ENCODE assay signal across 22 cellular contexts in genomic region chr12:21651821-21652220, GRCh38. TPM values are rescaled to one million over a fixed set of nuclear protein-coding genes. Genes with fewer than 3 reads are reported as not detected.
A peak's percentile ranks its signal among the peaks of the same experiment; 100 is the strongest.
DNase-seq lines count a peak whose midpoint lies in the region; ATAC-seq and TF ChIP-seq lines count a peak whose summit lies in the region.
"Had no signal": no experiment of that assay in that cellular context is flagged by ENCODE, and none has a peak within 500 bp of the region (broad histone marks: within the 10 kb centered on the region; RNA-seq: fewer than 3 reads in every experiment).

No MANE protein-coding gene starts in this region.

- no peak for TF ChIP-seq POLR2A in esophagus squamous epithelium (IDR thresholded peaks at IDR 0.05)

- peaks cover 90% of the 10 kb centered on the region for H3K4me1 Mint-ChIP-seq in activated naive CD4-positive, alpha-beta T cell treated with anti-CD3 and anti-CD28 coated beads, Interleukin-2, amount 50 U/mL, for 24 hours
- peaks cover 59 to 100% (median 81%) of the 10 kb centered on the region in 4 donors for H3K4me1 Mint-ChIP-seq in CD4-positive, alpha-beta memory T cell
- H3K4me1 Mint-ChIP-seq in T-cell: peaks cover 90 to 95% (median 93%) of the 10 kb centered on the region in 3 donors
- H3K4me1 Mint-ChIP-seq in naive thymus-derived CD8-positive, alpha-beta T cell: peaks cover 46 to 96% (median 87%) of the 10 kb centered on the region in 4 donors

- no peak for ATAC-seq in activated naive CD4-positive, alpha-beta T cell treated with anti-CD3 and anti-CD28 coated beads, Interleukin-2, amount 50 U/mL, for 72 hours
- ATAC-seq in T-cell (replicated peaks in 1 of 4): no peak
- no peak for ATAC-seq in naive thymus-derived CD8-positive, alpha-beta T cell

- POLR2A ChIA-PET in CD4-positive, alpha-beta memory T cell (lab: Charles Lee; ENCODE audit: partially characterized antibody): interaction anchor here (1.3 to 11.5 kb wide), 4 partner anchors 14 to 41 kb away, joined by 5 to 245 read pairs (median 104); no protein-coding TSS in a partner anchor
- POLR2A ChIA-PET in T-cell (lab: Charles Lee): interaction anchor here in 1 of 2 donors (0.6 to 0.8 kb wide), 2 partner anchors 13 to 395 kb away, joined by 3 to 4 read pairs; no protein-coding TSS in a partner anchor
- POLR2A ChIA-PET in naive thymus-derived CD8-positive, alpha-beta T cell (lab: Charles Lee): interaction anchor here (0.6 to 2.8 kb wide), 7 partner anchors 8 to 142 kb away, joined by 3 to 10 read pairs (median 6); no protein-coding TSS in a partner anchor

- WGBS in esophagus squamous epithelium, 2 donors: 92 to 100% methylated on average over 1 of the region's 1 CpG

- H3K4me3 ChIP-seq in CD4-positive, alpha-beta memory T cell (ENCODE audit: low read length in 2 of 2): no peak overlapping the region
- H3K4me3 ChIP-seq in esophagus squamous epithelium: no peak overlapping the region
- H3K4me3 ChIP-seq: HAP-1 had no signal

- intact Hi-C loops in CD4-positive, alpha-beta memory T cell (cut with micrococcal nuclease): no loop called here
- intact Hi-C loops in esophagus squamous epithelium (cut with DNase I): no loop called here

- CTCF ChIA-PET in CD4-positive, alpha-beta memory T cell (lab: Charles Lee; ENCODE audit: partially characterized antibody): interaction anchor here (0.5 to 7.7 kb wide), 5 partner anchors 9 to 760 kb away, joined by 3 to 79 read pairs (median 3); no protein-coding TSS in a partner anchor
- CTCF ChIA-PET in T-cell (lab: Charles Lee): interaction anchor here (0.8 to 1.4 kb wide), 3 partner anchors 28 to 41 kb away, joined by 3 to 6 read pairs (median 5); no protein-coding TSS in a partner anchor

- TF ChIP-seq CTCF in esophagus squamous epithelium (IDR thresholded peaks at IDR 0.05): no peak

- H3K9me3 Mint-ChIP-seq in activated naive CD4-positive, alpha-beta T cell treated with anti-CD3 and anti-CD28 coated beads, Interleukin-2, amount 50 U/mL, for 24 hours: no peaks in the 10 kb centered on the region
- H3K9me3 Mint-ChIP-seq in activated naive CD4-positive, alpha-beta T cell treated with anti-CD3 and anti-CD28 coated beads, Interleukin-2, amount 50 U/mL, for 72 hours: no peaks in the 10 kb centered on the region
- no peaks in the 10 kb centered on the region for H3K9me3 Mint-ChIP-seq in CD4-positive, alpha-beta memory T cell
- no peaks in the 10 kb centered on the region for H3K9me3 Mint-ChIP-seq in T-cell
- H3K9me3 Mint-ChIP-seq in naive thymus-derived CD8-positive, alpha-beta T cell: no peaks in the 10 kb centered on the region
- H3K9me3 Mint-ChIP-seq: CD8-positive, alpha-beta memory T cell had no signal

- H3K9me3 ChIP-seq in CD4-positive, alpha-beta memory T cell (ENCODE audit: control insufficient read depth in 1 of 2, low read length in 2 of 2): no peaks in the 10 kb centered on the region
- H3K9me3 ChIP-seq in esophagus squamous epithelium: no peaks in the 10 kb centered on the region
- H3K9me3 ChIP-seq: BE2C, HAP-1 had no signal

- H3K27ac Mint-ChIP-seq in activated naive CD4-positive, alpha-beta T cell treated with anti-CD3 and anti-CD28 coated beads, Interleukin-2, amount 50 U/mL, for 24 hours: peak overlapping the region; percentile 59
- no peak overlapping the region for H3K27ac Mint-ChIP-seq in activated naive CD4-positive, alpha-beta T cell treated with anti-CD3 and anti-CD28 coated beads, Interleukin-2, amount 50 U/mL, for 72 hours
- H3K27ac Mint-ChIP-seq in CD4-positive, alpha-beta memory T cell: peak overlapping the region in 2 of 7 donors; percentile 13 to 94
- H3K27ac Mint-ChIP-seq in T-cell: peak overlapping the region in 1 of 2 donors; percentile 78
- peak overlapping the region in 6 of 10 donors; percentile 20 to 83 (median 54) for H3K27ac Mint-ChIP-seq in naive thymus-derived CD8-positive, alpha-beta T cell

- H3K36me3 ChIP-seq in CD4-positive, alpha-beta memory T cell (ENCODE audit: insufficient read depth, low read length): peaks cover 62% of the 10 kb centered on the region
- peaks cover 0 to 69% (median 3%) of the 10 kb centered on the region in 3 donors for H3K36me3 ChIP-seq in esophagus squamous epithelium

- H3K4me3 Mint-ChIP-seq in activated naive CD4-positive, alpha-beta T cell treated with anti-CD3 and anti-CD28 coated beads, Interleukin-2, amount 50 U/mL, for 24 hours: peak overlapping the region; percentile 57
- H3K4me3 Mint-ChIP-seq in CD4-positive, alpha-beta memory T cell: peak overlapping the region in 5 of 8 donors; percentile 16 to 72 (median 53)
- peak overlapping the region; percentile 14 to 58 (median 51) for H3K4me3 Mint-ChIP-seq in T-cell
- peak overlapping the region in 8 of 10 donors; percentile 3 to 89 (median 68) for H3K4me3 Mint-ChIP-seq in naive thymus-derived CD8-positive, alpha-beta T cell

- no peak for DNase-seq in activated naive CD4-positive, alpha-beta T cell treated with anti-CD3 and anti-CD28 coated beads, Interleukin-2, amount 50 U/mL, for 72 hours (ENCODE audit: low spot score in 2 of 2)
- DNase-seq in CD4-positive, alpha-beta memory T cell: no peak
- DNase-seq in T-cell (no peak), esophagus squamous epithelium (lab: John Stamatoyannopoulos, UW) (no peak)
- DNase-seq in naive thymus-derived CD8-positive, alpha-beta T cell: no peak
- no peak for DNase-seq in central memory CD4-positive, alpha-beta T cell
- DNase-seq: BE2C; CD8-positive, alpha-beta memory T cell; DMS79; IMR-90; Karpas-422; NCI-H1105 treated with DMSO at 0.1 percent for 48 hours; NCI-H187; NCI-H2171 treated with DMSO at 0.1 percent for 48 hours; NCI-H446 treated with DMSO at 0.1 percent for 48 hours; NK-92 treated with Interleukin-12 subunit alpha and Interleukin-12 subunit beta, amount 100 ng/mL, for 24 hours had no signal

- H3K27ac ChIP-seq in CD4-positive, alpha-beta memory T cell (ENCODE audit: low read depth, low read length): no peak overlapping the region
- no peak overlapping the region for H3K27ac ChIP-seq in esophagus squamous epithelium

- no peaks in the 10 kb centered on the region for H3K27me3 Mint-ChIP-seq in activated naive CD4-positive, alpha-beta T cell treated with anti-CD3 and anti-CD28 coated beads, Interleukin-2, amount 50 U/mL, for 24 hours
- no peaks in the 10 kb centered on the region for H3K27me3 Mint-ChIP-seq in CD4-positive, alpha-beta memory T cell
- H3K27me3 Mint-ChIP-seq in T-cell: no peaks in the 10 kb centered on the region
- no peaks in the 10 kb centered on the region for H3K27me3 Mint-ChIP-seq in naive thymus-derived CD8-positive, alpha-beta T cell
- H3K27me3 Mint-ChIP-seq: CD8-positive, alpha-beta memory T cell had no signal

- peaks cover 90% of the 10 kb centered on the region for H3K4me1 ChIP-seq in CD4-positive, alpha-beta memory T cell (ENCODE audit: insufficient read depth, low read length)
- peaks cover 0 to 29% (median 10%) of the 10 kb centered on the region in 3 donors for H3K4me1 ChIP-seq in esophagus squamous epithelium
- H3K4me1 ChIP-seq: BE2C had no signal

- no peaks in the 10 kb centered on the region for H3K27me3 ChIP-seq in CD4-positive, alpha-beta memory T cell (ENCODE audit: insufficient read depth, low read length)
- no peaks in the 10 kb centered on the region for H3K27me3 ChIP-seq in esophagus squamous epithelium
- H3K27me3 ChIP-seq: BE2C had no signal

- peaks cover 44% of the 10 kb centered on the region for H3K36me3 Mint-ChIP-seq in activated naive CD4-positive, alpha-beta T cell treated with anti-CD3 and anti-CD28 coated beads, Interleukin-2, amount 50 U/mL, for 24 hours
- peaks cover 42 to 87% of the 10 kb centered on the region in 2 donors for H3K36me3 Mint-ChIP-seq in activated naive CD4-positive, alpha-beta T cell treated with anti-CD3 and anti-CD28 coated beads, Interleukin-2, amount 50 U/mL, for 72 hours
- H3K36me3 Mint-ChIP-seq in CD4-positive, alpha-beta memory T cell: peaks cover 80 to 94% of the 10 kb centered on the region in 2 donors
- H3K36me3 Mint-ChIP-seq in T-cell: peaks cover 77% of the 10 kb centered on the region
- H3K36me3 Mint-ChIP-seq in naive thymus-derived CD8-positive, alpha-beta T cell: peaks cover 24 to 91% (median 34%) of the 10 kb centered on the region in 3 donors

RNA-seq across cellular contexts. Expression of gene LDHB, which starts 5.8 kb away (rescaled TPM):
- 1,000 to 10,000 TPM; 1,506 to 1,689 TPM for total RNA-seq in activated naive CD4-positive, alpha-beta T cell treated with anti-CD3 and anti-CD28 coated beads, Interleukin-2, amount 50 U/mL, for 72 hours
- total RNA-seq in CD4-positive, alpha-beta memory T cell: 1,000 to 10,000 TPM; 1,100 to 1,180 TPM
- polyA plus RNA-seq in CD4-positive, alpha-beta memory T cell: 1,000 to 10,000 TPM; 2,006 to 2,555 TPM
- total RNA-seq in T-cell (100 to 1,000 TPM; 680 to 879 (median 854) TPM), esophagus squamous epithelium (100 to 1,000 TPM in 3 of 4 donors, 10 to 100 TPM in 1; 79.1 to 251 (median 213) TPM)
- total RNA-seq in naive thymus-derived CD8-positive, alpha-beta T cell: 1,000 to 10,000 TPM; 1,266 to 1,370 TPM
- 1,000 to 10,000 TPM; 1,691 to 2,368 (median 2,237) TPM for polyA plus RNA-seq in naive thymus-derived CD8-positive, alpha-beta T cell

RNA-seq across cellular contexts. Expression of gene GYS2, which starts 47.2 kb away (rescaled TPM):
- total RNA-seq in activated naive CD4-positive, alpha-beta T cell treated with anti-CD3 and anti-CD28 coated beads, Interleukin-2, amount 50 U/mL, for 72 hours: not detected
- under 1 TPM; 0.11 to 0.32 TPM for total RNA-seq in CD4-positive, alpha-beta memory T cell
- not detected for polyA plus RNA-seq in CD4-positive, alpha-beta memory T cell
- total RNA-seq in T-cell (under 1 TPM in 3 of 5 donors, not detected in 2; 0.23 to 0.40 (median 0.28) TPM), esophagus squamous epithelium (10 to 100 TPM in 1 of 4 donors, 1 to 10 TPM in 2, under 1 TPM in 1; 0.29 to 12.9 (median 3.2) TPM)
- total RNA-seq in naive thymus-derived CD8-positive, alpha-beta T cell: under 1 TPM in 1 of 2 experiments, not detected in 1; 0.31 TPM
- polyA plus RNA-seq in naive thymus-derived CD8-positive, alpha-beta T cell: not detected
- total RNA-seq: CD8-positive, alpha-beta memory T cell; HT-29; IMR-90; OCI-LY7; RPMI7951 had no signal
- polyA plus RNA-seq: AG04450; CD8-positive, alpha-beta memory T cell; IMR-90 had no signal

Comparison
In these comparisons a context has a peak if more than half of its experiments do, and no peak if none do; other contexts are left out.
1. H3K27ac Mint-ChIP-seq: peak in activated naive CD4-positive, alpha-beta T cell treated with anti-CD3 and anti-CD28 coated beads, Interleukin-2, amount 50 U/mL, for 24 hours (single experiment) and naive thymus-derived CD8-positive, alpha-beta T cell (6 of 10); none in activated naive CD4-positive, alpha-beta T cell treated with anti-CD3 and anti-CD28 coated beads, Interleukin-2, amount 50 U/mL, for 72 hours (0 of 2).
2. Peak in every context shown above with its lines, with median percentiles within 50 percentile points of each other: H3K4me3 Mint-ChIP-seq.